Comparison of ENCODE assay signal across 1 cellular context in the genomic region with DNA sequence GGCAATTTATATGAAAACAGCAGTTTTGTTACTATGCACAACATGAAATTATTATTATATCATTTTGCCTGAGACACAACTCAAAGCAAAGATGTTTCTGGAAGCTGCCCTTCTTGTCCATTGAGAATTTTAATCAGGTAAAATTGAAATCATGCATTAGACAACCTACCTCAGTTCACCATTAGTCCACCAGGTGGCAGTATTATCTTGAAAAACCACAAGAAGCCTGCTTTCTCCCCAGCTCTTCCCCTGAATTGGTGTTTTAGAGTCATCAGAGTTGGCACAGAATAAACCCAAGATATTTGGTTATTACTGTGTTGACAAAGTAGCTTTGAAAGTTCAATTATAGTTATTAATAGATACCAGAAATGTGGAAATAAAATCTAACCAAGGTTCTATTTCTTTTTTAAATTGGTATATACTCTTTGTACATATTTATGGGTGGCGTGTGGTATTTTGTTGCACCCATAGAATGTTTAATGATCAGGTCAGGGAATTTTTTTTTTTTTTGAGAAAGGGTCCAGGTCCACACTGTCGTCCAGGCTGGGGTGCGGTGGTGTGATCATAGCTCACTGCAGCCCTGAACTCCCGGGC.
TF ChIP-seq lines count a peak whose summit lies in the region.

No MANE protein-coding gene starts in this region.

TF ChIP-seq in GM12878, 131 proteins besides CTCF, POLR2A, EP300 and RAD21:
- 0 out of 2 replicates have a peak, but pooled peaks have one; percentile 51 for TF ChIP-seq YY1 (IDR thresholded peaks at IDR 0.05; ENCODE audit: low read depth, low read length)
- peak; percentile 81 for TF ChIP-seq RUNX3 (IDR thresholded peaks at IDR 0.05; ENCODE audit: low read length)
- TF ChIP-seq SMC3 (IDR thresholded peaks at IDR 0.05; ENCODE audit: borderline replicate concordance, low read length): peak; percentile 98
- no peak for TF ChIP-seq PAX8 (IDR thresholded peaks at IDR 0.05)
- TF ChIP-seq FOXM1 (IDR thresholded peaks at IDR 0.05; ENCODE audit: low read depth, low read length): 0 out of 2 replicates have a peak, but pooled peaks have one; percentile 22
- no peak for TF ChIP-seq HDAC6 (IDR thresholded peaks at IDR 0.05; ENCODE audit: unreplicated experiment)
- TF ChIP-seq HDGF (IDR thresholded peaks at IDR 0.05): no peak
